8 cellular contexts compared by ENCODE assay signal in the genomic region with DNA sequence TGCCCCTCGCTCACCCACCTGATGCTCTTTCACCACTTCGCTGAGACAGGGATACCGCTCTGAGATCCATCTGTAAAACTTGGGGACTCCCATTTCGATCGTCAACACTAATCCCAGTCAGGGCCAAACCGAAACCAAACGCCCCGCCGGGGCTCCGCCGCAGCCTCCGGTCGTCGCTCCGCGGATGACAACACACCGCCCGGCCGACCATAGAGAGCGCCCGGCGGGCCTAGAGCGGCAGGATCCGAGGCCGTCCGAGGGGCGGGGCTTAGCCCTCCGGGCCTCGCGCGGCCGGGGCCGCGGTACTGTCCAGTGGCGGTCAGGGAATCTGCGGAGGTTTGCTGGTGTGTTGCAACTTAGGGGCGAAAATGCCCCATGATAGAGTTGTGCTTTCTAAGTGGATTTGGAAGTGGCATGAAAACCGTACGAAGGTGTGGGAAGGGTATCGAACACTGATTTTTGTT. TPM values are rescaled to one million over a fixed set of nuclear protein-coding genes. Genes with fewer than 3 reads are reported as not detected.
DNase-seq lines count a peak whose midpoint lies in the region; ATAC-seq and TF ChIP-seq lines count a peak whose summit lies in the region.

A gene with protein sequence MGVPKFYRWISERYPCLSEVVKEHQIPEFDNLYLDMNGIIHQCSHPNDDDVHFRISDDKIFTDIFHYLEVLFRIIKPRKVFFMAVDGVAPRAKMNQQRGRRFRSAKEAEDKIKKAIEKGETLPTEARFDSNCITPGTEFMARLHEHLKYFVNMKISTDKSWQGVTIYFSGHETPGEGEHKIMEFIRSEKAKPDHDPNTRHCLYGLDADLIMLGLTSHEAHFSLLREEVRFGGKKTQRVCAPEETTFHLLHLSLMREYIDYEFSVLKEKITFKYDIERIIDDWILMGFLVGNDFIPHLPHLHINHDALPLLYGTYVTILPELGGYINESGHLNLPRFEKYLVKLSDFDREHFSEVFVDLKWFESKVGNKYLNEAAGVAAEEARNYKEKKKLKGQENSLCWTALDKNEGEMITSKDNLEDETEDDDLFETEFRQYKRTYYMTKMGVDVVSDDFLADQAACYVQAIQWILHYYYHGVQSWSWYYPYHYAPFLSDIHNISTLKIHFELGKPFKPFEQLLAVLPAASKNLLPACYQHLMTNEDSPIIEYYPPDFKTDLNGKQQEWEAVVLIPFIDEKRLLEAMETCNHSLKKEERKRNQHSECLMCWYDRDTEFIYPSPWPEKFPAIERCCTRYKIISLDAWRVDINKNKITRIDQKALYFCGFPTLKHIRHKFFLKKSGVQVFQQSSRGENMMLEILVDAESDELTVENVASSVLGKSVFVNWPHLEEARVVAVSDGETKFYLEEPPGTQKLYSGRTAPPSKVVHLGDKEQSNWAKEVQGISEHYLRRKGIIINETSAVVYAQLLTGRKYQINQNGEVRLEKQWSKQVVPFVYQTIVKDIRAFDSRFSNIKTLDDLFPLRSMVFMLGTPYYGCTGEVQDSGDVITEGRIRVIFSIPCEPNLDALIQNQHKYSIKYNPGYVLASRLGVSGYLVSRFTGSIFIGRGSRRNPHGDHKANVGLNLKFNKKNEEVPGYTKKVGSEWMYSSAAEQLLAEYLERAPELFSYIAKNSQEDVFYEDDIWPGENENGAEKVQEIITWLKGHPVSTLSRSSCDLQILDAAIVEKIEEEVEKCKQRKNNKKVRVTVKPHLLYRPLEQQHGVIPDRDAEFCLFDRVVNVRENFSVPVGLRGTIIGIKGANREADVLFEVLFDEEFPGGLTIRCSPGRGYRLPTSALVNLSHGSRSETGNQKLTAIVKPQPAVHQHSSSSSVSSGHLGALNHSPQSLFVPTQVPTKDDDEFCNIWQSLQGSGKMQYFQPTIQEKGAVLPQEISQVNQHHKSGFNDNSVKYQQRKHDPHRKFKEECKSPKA (N-terminal part only) (minus strand): TSS at position 186 of the 464 bp plus-strand sequence. CDS start 93 bp downstream, at position 93.

- H3K27ac ChIP-seq in CD4-positive, CD25-positive, alpha-beta regulatory T cell (ENCODE audit: insufficient read depth, low read length, poor library complexity, severe bottlenecking) = peak within 1 kb of the TSS; percentile 98
- peak within 1 kb of the TSS; percentile 98 to 99 for H3K27ac ChIP-seq in liver (ENCODE audit: low read depth in 1 of 2, low read length in 2 of 2)

- no peaks in the 10 kb centered on the region for H3K27me3 ChIP-seq in CD4-positive, CD25-positive, alpha-beta regulatory T cell (ENCODE audit: control insufficient read depth, insufficient read depth, low read length)
- H3K27me3 ChIP-seq in liver (ENCODE audit: control insufficient read depth in 4 of 4, insufficient read depth in 4 of 4, low read length in 3 of 4) = no peaks in the 10 kb centered on the region

- peaks cover 42% of the 10 kb centered on the region for H3K4me1 ChIP-seq in CD4-positive, CD25-positive, alpha-beta regulatory T cell (ENCODE audit: control insufficient read depth, insufficient read depth, low read length, poor library complexity, severe bottlenecking)
- H3K4me1 ChIP-seq in liver (ENCODE audit: control insufficient read depth in 4 of 4, insufficient read depth in 4 of 4, low read length in 3 of 4) = peaks cover 1 to 27% (median 14%) of the 10 kb centered on the region in 4 donors

- CTCF ChIA-PET in activated CD4-positive, alpha-beta memory T cell treated with anti-CD3 and anti-CD28 coated beads for 36 hours (lab: Charles Lee) = interaction anchor here (0.8 kb wide), 1 partner anchor 19 kb away, joined by 3 read pairs; no protein-coding TSS in a partner anchor

- peaks cover 13% of the 10 kb centered on the region for H3K36me3 Mint-ChIP-seq in CD4-positive, CD25-positive, alpha-beta regulatory T cell
- H3K36me3 Mint-ChIP-seq in activated CD4-positive, alpha-beta memory T cell treated with anti-CD3 and anti-CD28 coated beads for 36 hours = peaks cover 18% of the 10 kb centered on the region

- peak; percentile 98 to 99 for ATAC-seq in CD4-positive, CD25-positive, alpha-beta regulatory T cell (ENCODE audit: low read depth in 2 of 2)
- ATAC-seq in GM19438 (IDR thresholded peaks at IDR 0.05; ENCODE audit: low read depth, unreplicated experiment) = peak; percentile 67

- no peaks in the 10 kb centered on the region for H3K27me3 Mint-ChIP-seq in CD4-positive, CD25-positive, alpha-beta regulatory T cell
- H3K27me3 Mint-ChIP-seq in activated CD4-positive, alpha-beta memory T cell treated with anti-CD3 and anti-CD28 coated beads for 36 hours = no peaks in the 10 kb centered on the region

- peak; percentile 90 to 95 (median 95) for DNase-seq in CD4-positive, CD25-positive, alpha-beta regulatory T cell
- DNase-seq in HK-2 (ENCODE audit: unreplicated experiment) (peak; percentile 96), NCI-H82 treated with DMSO at 0.1 percent for 48 hours (lab: John Stamatoyannopoulos, UW; ENCODE audit: unreplicated experiment) (peak; percentile 86), dermis microvascular lymphatic vessel endothelial cell (ENCODE audit: low read depth in 2 of 2) (peak; percentile 90 to 96)
- DNase-seq in activated CD4-positive, alpha-beta memory T cell treated with anti-CD3 and anti-CD28 coated beads for 36 hours = peak; percentile 97
- DNase-seq in stimulated activated CD4-positive, alpha-beta T cell treated with anti-CD3 and anti-CD28 coated beads, Interleukin-4, amount 100 ng/mL, for 1 hour = peak; percentile 94

- H3K9me3 Mint-ChIP-seq in CD4-positive, CD25-positive, alpha-beta regulatory T cell = no peaks in the 10 kb centered on the region
- no peaks in the 10 kb centered on the region for H3K9me3 Mint-ChIP-seq in activated CD4-positive, alpha-beta memory T cell treated with anti-CD3 and anti-CD28 coated beads for 36 hours

- intact Hi-C loops in activated CD4-positive, alpha-beta memory T cell treated with anti-CD3 and anti-CD28 coated beads for 36 hours (cut with micrococcal nuclease) = loop anchor here (2.0 to 5.0 kb wide), 7 partner anchors 19 to 1036 kb away; a partner anchor contains a TSS

- H3K4me1 Mint-ChIP-seq in CD4-positive, CD25-positive, alpha-beta regulatory T cell = peaks cover 35 to 54% (median 46%) of the 10 kb centered on the region in 4 donors
- peaks cover 33% of the 10 kb centered on the region for H3K4me1 Mint-ChIP-seq in activated CD4-positive, alpha-beta memory T cell treated with anti-CD3 and anti-CD28 coated beads for 36 hours (ENCODE audit: low read depth)

- under 1% methylated on average over 40 of the region's 40 CpGs for WGBS in liver

- H3K4me3 Mint-ChIP-seq in CD4-positive, CD25-positive, alpha-beta regulatory T cell = peak within 1 kb of the TSS; percentile 92 to 99 (median 99)
- H3K4me3 Mint-ChIP-seq in activated CD4-positive, alpha-beta memory T cell treated with anti-CD3 and anti-CD28 coated beads for 36 hours = peak within 1 kb of the TSS; percentile 95

- peak within 1 kb of the TSS; percentile 96 to 97 for H3K9ac ChIP-seq in liver (ENCODE audit: low read depth in 1 of 2, low read length in 2 of 2)

- peak within 1 kb of the TSS; percentile 98 to 100 (median 100) for H3K27ac Mint-ChIP-seq in CD4-positive, CD25-positive, alpha-beta regulatory T cell
- H3K27ac Mint-ChIP-seq in activated CD4-positive, alpha-beta memory T cell treated with anti-CD3 and anti-CD28 coated beads for 36 hours = peak within 1 kb of the TSS; percentile 96

- H3K36me3 ChIP-seq in CD4-positive, CD25-positive, alpha-beta regulatory T cell (ENCODE audit: control insufficient read depth, insufficient read depth, low read length) = peaks cover 17% of the 10 kb centered on the region
- peaks cover 2 to 11% (median 3%) of the 10 kb centered on the region in 4 donors for H3K36me3 ChIP-seq in liver (ENCODE audit: control insufficient read depth in 4 of 4, insufficient read depth in 3 of 4, low read depth in 1 of 4, low read length in 3 of 4)

- no peaks in the 10 kb centered on the region for H3K9me3 ChIP-seq in CD4-positive, CD25-positive, alpha-beta regulatory T cell (ENCODE audit: control insufficient read depth in 2 of 2, low read length in 2 of 2)
- H3K9me3 ChIP-seq in liver (ENCODE audit: control insufficient read depth in 4 of 4, low read length in 3 of 4) = no peaks in the 10 kb centered on the region

- POLR2A ChIA-PET in activated CD4-positive, alpha-beta memory T cell treated with anti-CD3 and anti-CD28 coated beads for 36 hours (lab: Charles Lee) = interaction anchor here (0.5 to 2.7 kb wide), 3 partner anchors 85 to 554 kb away, joined by 4 to 14 read pairs (median 8); a partner anchor contains a TSS

- peak within 1 kb of the TSS; percentile 99 for H3K4me3 ChIP-seq in CD4-positive, CD25-positive, alpha-beta regulatory T cell (ENCODE audit: low read depth, low read length)
- peak within 1 kb of the TSS; percentile 71 to 99 (median 99) for H3K4me3 ChIP-seq in liver (ENCODE audit: low read depth in 1 of 3, low read length in 3 of 3)

- TF ChIP-seq CTCF in liver (IDR thresholded peaks at IDR 0.05; ENCODE audit: low read depth, low read length, missing input control) = peak; percentile 1

- peak in 1 of 2 donors; percentile 30 for TF ChIP-seq RAD21 in liver (IDR thresholded peaks at IDR 0.05)

TF ChIP-seq in liver, 16 proteins besides CTCF, POLR2A, EP300 and RAD21 (continues in another document):
- TF ChIP-seq FOXA2 (IDR thresholded peaks at IDR 0.05) (no peak), TAF1 (conservative IDR thresholded peaks at IDR 0.05) (peak; percentile 63), FOXA1 (IDR thresholded peaks at IDR 0.05) (no peak), HNF4A (conservative IDR thresholded peaks at IDR 0.05) (peak; percentile 7 to 42), GABPA (IDR thresholded peaks at IDR 0.05 in 1 of 2, conservative IDR thresholded peaks at IDR 0.05 in 1 of 2) (peak in 1 of 2 donors; percentile 60)
- TF ChIP-seq, protein P1, sequence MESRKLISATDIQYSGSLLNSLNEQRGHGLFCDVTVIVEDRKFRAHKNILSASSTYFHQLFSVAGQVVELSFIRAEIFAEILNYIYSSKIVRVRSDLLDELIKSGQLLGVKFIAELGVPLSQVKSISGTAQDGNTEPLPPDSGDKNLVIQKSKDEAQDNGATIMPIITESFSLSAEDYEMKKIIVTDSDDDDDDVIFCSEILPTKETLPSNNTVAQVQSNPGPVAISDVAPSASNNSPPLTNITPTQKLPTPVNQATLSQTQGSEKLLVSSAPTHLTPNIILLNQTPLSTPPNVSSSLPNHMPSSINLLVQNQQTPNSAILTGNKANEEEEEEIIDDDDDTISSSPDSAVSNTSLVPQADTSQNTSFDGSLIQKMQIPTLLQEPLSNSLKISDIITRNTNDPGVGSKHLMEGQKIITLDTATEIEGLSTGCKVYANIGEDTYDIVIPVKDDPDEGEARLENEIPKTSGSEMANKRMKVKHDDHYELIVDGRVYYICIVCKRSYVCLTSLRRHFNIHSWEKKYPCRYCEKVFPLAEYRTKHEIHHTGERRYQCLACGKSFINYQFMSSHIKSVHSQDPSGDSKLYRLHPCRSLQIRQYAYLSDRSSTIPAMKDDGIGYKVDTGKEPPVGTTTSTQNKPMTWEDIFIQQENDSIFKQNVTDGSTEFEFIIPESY (IDR thresholded peaks at IDR 0.05) = peak; percentile 44

RNA-seq across cellular contexts. Expression of the gene that starts here (rescaled TPM):
- total RNA-seq in CD4-positive, CD25-positive, alpha-beta regulatory T cell = 121 TPM
- polyA plus RNA-seq in CD4-positive, CD25-positive, alpha-beta regulatory T cell = 10 to 100 TPM; 53.5 to 99.1 (median 79.8) TPM
- 10 to 100 TPM; 58.4 to 67.8 TPM for total RNA-seq in activated CD4-positive, alpha-beta memory T cell treated with anti-CD3 and anti-CD28 coated beads for 36 hours
- 24.7 and 33.5 TPM in 2 replicates for total RNA-seq in dermis microvascular lymphatic vessel endothelial cell
- total RNA-seq in liver = 10 to 100 TPM; 31.9 to 41.4 TPM
- polyA plus RNA-seq in liver = 10 to 100 TPM in 1 of 2 donors, 1 to 10 TPM in 1; 4.3 to 19.8 TPM

Comparison
In these comparisons a context has a peak if more than half of its experiments do, and no peak if none do; other contexts are left out.
1. Peak in every context shown above with its lines: DNase-seq, ATAC-seq, H3K4me3 ChIP-seq and H3K27ac ChIP-seq.